14 cellular contexts compared by ENCODE assay signal in the genomic region with DNA sequence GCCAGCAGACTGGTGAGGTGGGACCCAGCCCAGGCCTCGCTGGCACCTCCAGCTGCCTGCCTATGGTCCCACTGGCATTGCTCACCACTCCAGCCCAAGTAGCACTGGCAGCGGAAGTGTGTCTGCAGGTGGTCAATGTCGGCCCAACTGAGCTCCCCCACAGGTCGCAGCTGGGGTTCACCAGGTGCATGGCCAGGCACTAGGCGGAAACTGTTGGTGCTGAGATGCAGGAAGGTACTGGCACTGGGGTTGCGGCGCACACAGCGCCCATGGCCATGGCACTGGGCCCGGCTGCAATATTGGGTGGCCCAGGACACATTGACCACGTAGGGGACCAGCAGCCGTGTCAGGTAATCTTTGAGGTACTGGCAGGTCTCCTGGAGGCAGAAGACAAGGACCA. TPM values are rescaled to one million over a fixed set of nuclear protein-coding genes. Genes with fewer than 3 reads are reported as not detected.
A peak's percentile ranks its signal among the peaks of the same experiment; 100 is the strongest.
DNase-seq lines count a peak whose midpoint lies in the region; ATAC-seq and TF ChIP-seq lines count a peak whose summit lies in the region.
"Had no signal": no experiment of that assay in that cellular context is flagged by ENCODE, and none has a peak within 500 bp of the region (broad histone marks: within the 10 kb centered on the region; RNA-seq: fewer than 3 reads in every experiment).

No MANE protein-coding gene starts in this region.

- peaks cover 0 to 47% (median 41%) of the 10 kb centered on the region in 11 experiments; a peak in 17 of 22 replicates for H4K20me1 ChIP-seq in BLaER1 treated with 17β-estradiol and CSF1 and Interleukin-3, amounts not matched to agents 10 nM and 100 nM

- no peak for TF ChIP-seq POLR2A in gastroesophageal sphincter (IDR thresholded peaks at IDR 0.05)

- H3K4me1 ChIP-seq in BLaER1 treated with 17β-estradiol and CSF1 and Interleukin-3, amounts not matched to agents 10 nM and 100 nM, result peaks cover 55 to 61% (median 58%) of the 10 kb centered on the region in 10 experiments
- H3K4me1 ChIP-seq in gastroesophageal sphincter, result peaks cover 0 to 62% (median 40%) of the 10 kb centered on the region in 3 donors
- peaks cover 49 to 63% of the 10 kb centered on the region in 2 experiments for H3K4me1 ChIP-seq in neutrophil (ENCODE audit: control insufficient read depth in 1 of 2, insufficient read depth in 1 of 2, low read depth in 1 of 2, low read length in 1 of 2)

- no peak for DNase-seq in RWPE1 (ENCODE audit: low spot score)
- no peak for DNase-seq in stimulated activated naive CD4-positive, alpha-beta T cell treated with Interleukin-2 at 50 U/mL for 16 hours (lab: John Stamatoyannopoulos, UW)
- no peak for DNase-seq in NCI-H748 treated with DMSO at 0.1 percent for 48 hours (lab: John Stamatoyannopoulos, UW)
- DNase-seq in hypothalamus (lab: John Stamatoyannopoulos, UW), result no peak
- DNase-seq in H4 (ENCODE audit: low spot score), result no peak
- DNase-seq: activated CD4-positive, alpha-beta T cell treated with anti-CD3 and anti-CD28 coated beads, Interleukin-2, amount 50 U/mL, for 48 hours; dorsolateral prefrontal cortex; NCI-H1092; stimulated activated CD4-positive, alpha-beta T cell treated with anti-CD3 and anti-CD28 coated beads, Interleukin-4, amount 100 ng/mL, for 4 hours had no signal

- peaks cover 19 to 60% (median 50%) of the 10 kb centered on the region in 11 experiments; a peak in 19 of 22 replicates for H3K36me3 ChIP-seq in BLaER1 treated with 17β-estradiol and CSF1 and Interleukin-3, amounts not matched to agents 10 nM and 100 nM
- peaks cover 0 to 54% of the 10 kb centered on the region in 2 donors for H3K36me3 ChIP-seq in gastroesophageal sphincter
- peaks cover 5% of the 10 kb centered on the region for H3K36me3 ChIP-seq in neutrophil

- no peak for TF ChIP-seq CTCF in RWPE1 (conservative IDR thresholded peaks at IDR 0.05; ENCODE audit: low read depth)
- no peak for TF ChIP-seq CTCF in gastroesophageal sphincter (IDR thresholded peaks at IDR 0.05)
- no peak for TF ChIP-seq CTCF in neutrophil (IDR thresholded peaks at IDR 0.05)

- ATAC-seq in gastroesophageal sphincter, result no peak
- ATAC-seq: GM23338 had no signal

- CTCF ChIA-PET in RWPE1 (lab: Yijun Ruan, JAX), result no interaction called here

- H3K27me3 ChIP-seq in BLaER1 treated with 17β-estradiol and CSF1 and Interleukin-3, amounts not matched to agents 10 nM and 100 nM, result no peaks in the 10 kb centered on the region
- H3K27me3 ChIP-seq in gastroesophageal sphincter (no peaks in the 10 kb centered on the region), neutrophil (no peaks in the 10 kb centered on the region)
- H3K27me3 ChIP-seq: dorsolateral prefrontal cortex had no signal

- 67% methylated on average over 2 of the region's 11 CpGs; no CpG with 5 or more reads in 1 of the 2 donors for WGBS in gastroesophageal sphincter (ENCODE audit: low coverage in 1 of 2), 2 donors

- H3K27ac ChIP-seq in BLaER1 treated with 17β-estradiol and CSF1 and Interleukin-3, amounts not matched to agents 10 nM and 100 nM, result peak overlapping the region in 4 of 11 experiments; percentile 15 to 35 (median 28); a peak in 6 of 22 replicates
- H3K27ac ChIP-seq in RWPE1, result peak overlapping the region; percentile 97
- peak overlapping the region in 3 of 4 donors; percentile 7 to 24 (median 10) for H3K27ac ChIP-seq in gastroesophageal sphincter
- H3K27ac ChIP-seq in neutrophil, result peak overlapping the region; percentile 86

- peak overlapping the region; percentile 8 to 99 (median 93); a peak in 13 of 22 replicates for H3K9ac ChIP-seq in BLaER1 treated with 17β-estradiol and CSF1 and Interleukin-3, amounts not matched to agents 10 nM and 100 nM

- peak overlapping the region; percentile 90 to 99 (median 97) for H3K4me2 ChIP-seq in BLaER1 treated with 17β-estradiol and CSF1 and Interleukin-3, amounts not matched to agents 10 nM and 100 nM
- H3K4me2 ChIP-seq: GM23338 had no signal

- TF ChIP-seq EP300 in gastroesophageal sphincter (IDR thresholded peaks at IDR 0.05), result no peak

- H3K9me3 ChIP-seq in BLaER1 treated with 17β-estradiol and CSF1 and Interleukin-3, amounts not matched to agents 10 nM and 100 nM (replicated peaks in 1 of 11), result no peaks in the 10 kb centered on the region
- H3K9me3 ChIP-seq in gastroesophageal sphincter (no peaks in the 10 kb centered on the region), neutrophil (no peaks in the 10 kb centered on the region)

- POLR2A ChIA-PET in RWPE1 (lab: Yijun Ruan, JAX; ENCODE audit: low non-redundant PET), result no interaction called here

- H3K4me3 ChIP-seq in BLaER1 treated with 17β-estradiol and CSF1 and Interleukin-3, amounts not matched to agents 10 nM and 100 nM, result peak overlapping the region in 5 of 10 experiments; percentile 7 to 51 (median 26); a peak in 6 of 20 replicates
- peak overlapping the region in 1 of 2 donors; percentile 89 for H3K4me3 ChIP-seq in gastroesophageal sphincter
- H3K4me3 ChIP-seq in neutrophil (ENCODE audit: low read depth in 1 of 2, low read length in 1 of 2), result peak overlapping the region; percentile 23 to 77
- H3K4me3 ChIP-seq: GM23338 had no signal

RNA-seq across cellular contexts. Expression of a gene that starts 4.4 kb away (rescaled TPM):
- 10 to 100 TPM; 37.2 to 87.0 (median 74.8) TPM for total RNA-seq in gastroesophageal sphincter
- total RNA-seq in H4 (2014; rRNA removed; shearing (Covaris generic)), result 40.7 and 41.1 TPM in 2 replicates

RNA-seq across cellular contexts. Expression of a gene that starts 9.9 kb away (rescaled TPM):
- 10 to 100 TPM; 23.8 to 36.2 (median 31.3) TPM for total RNA-seq in gastroesophageal sphincter
- total RNA-seq in H4 (2014; rRNA removed; shearing (Covaris generic)), result 11.5 and 29.1 TPM in 2 replicates

RNA-seq across cellular contexts. Expression of a gene that starts 14.8 kb away (rescaled TPM):
- 10 to 100 TPM in 2 of 4 donors, 1 to 10 TPM in 2; 4.8 to 12.3 (median 7.9) TPM for total RNA-seq in gastroesophageal sphincter
- not detected in 2 replicates for total RNA-seq in H4 (2014; rRNA removed; shearing (Covaris generic))
- total RNA-seq: mononuclear cell had no signal

RNA-seq across cellular contexts. Expression of a gene that starts 19.0 kb away (rescaled TPM):
- total RNA-seq in gastroesophageal sphincter, result 1 to 10 TPM; 2.4 to 8.8 (median 4.0) TPM
- 1.3 and 2.8 TPM in 2 replicates for total RNA-seq in H4 (2014; rRNA removed; shearing (Covaris generic))

RNA-seq across cellular contexts. Expression of a gene that starts 19.0 kb away (rescaled TPM):
- 10 to 100 TPM in 1 of 4 donors, 1 to 10 TPM in 3; 4.2 to 12.3 (median 7.9) TPM for total RNA-seq in gastroesophageal sphincter
- 2.4 and 4.6 TPM in 2 replicates for total RNA-seq in H4 (2014; rRNA removed; shearing (Covaris generic))
